In the genomic region with DNA sequence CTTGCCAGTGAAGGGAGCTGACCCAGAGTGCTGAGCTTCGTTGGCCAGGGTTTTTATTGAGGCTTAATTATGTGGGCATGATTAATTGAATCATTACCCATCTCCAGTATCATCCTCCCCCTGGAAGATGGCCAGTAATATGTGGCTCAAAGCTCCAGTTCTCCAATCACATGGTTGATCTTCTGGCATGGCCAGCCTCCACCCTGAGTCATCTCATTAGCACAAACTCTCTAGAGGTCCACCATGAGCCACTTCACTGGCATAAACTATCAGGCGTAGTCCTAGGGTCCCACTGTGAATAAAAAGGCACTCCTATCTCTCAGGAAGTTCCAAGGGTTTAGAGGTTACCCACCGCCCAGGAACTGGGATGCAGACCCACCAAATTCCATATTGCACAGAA, we compare ENCODE assay signal across 18 cellular contexts.
"Had no signal": no experiment of that assay in that cellular context is flagged by ENCODE, and none has a peak within 500 bp of the region (broad histone marks: within the 10 kb centered on the region; RNA-seq: fewer than 3 reads in every experiment).

No MANE protein-coding gene starts in this region.

- H3K4me3 ChIP-seq: coronary artery, heart left ventricle, mucosa of descending colon, prostate gland, right lobe of liver, spleen, suprapubic skin, upper lobe of left lung had no signal

- ATAC-seq: activated CD4-positive, alpha-beta T cell treated with anti-CD3 and anti-CD28 coated beads for 36 hours; activated T-cell treated with anti-CD3 and anti-CD28 coated beads, Interleukin-2, amount 50 U/mL, for 72 hours; heart left ventricle; mucosa of descending colon; natural killer cell; right lobe of liver had no signal

- H3K9me3 ChIP-seq: heart left ventricle, mucosa of descending colon, prostate gland, right lobe of liver, suprapubic skin, upper lobe of left lung had no signal

- H3K36me3 ChIP-seq: prostate gland had no signal

- DNase-seq: activated CD4-positive, alpha-beta memory T cell treated with anti-CD3 and anti-CD28 coated beads, Interleukin-2, amount 10 ng/mL, durations not matched to agents 7 days and 5 days; activated CD4-positive, alpha-beta T cell treated with anti-CD3 and anti-CD28 coated beads for 36 hours; activated T-cell treated with anti-CD3 and anti-CD28 coated beads, Interleukin-2, amount 50 U/mL, for 72 hours; central memory CD4-positive, alpha-beta T cell; effector CD4-positive, alpha-beta T cell; heart left ventricle; mucosa of descending colon; natural killer cell; right lobe of liver; spleen; stimulated activated CD4-positive, alpha-beta T cell treated with anti-CD3 and anti-CD28 coated beads, Interleukin-1b, Interleukin-23, amount 100 ng/mL, for 48 hours; stimulated activated naive CD4-positive, alpha-beta T cell; T-helper 9 cell; upper lobe of left lung; WERI-Rb-1 had no signal

- H3K27me3 ChIP-seq: heart left ventricle, right lobe of liver, spleen, suprapubic skin, upper lobe of left lung had no signal

- H3K27ac ChIP-seq: coronary artery, prostate gland, right lobe of liver, spleen, suprapubic skin, upper lobe of left lung, WERI-Rb-1 had no signal

- H3K4me1 ChIP-seq: prostate gland, spleen, suprapubic skin, upper lobe of left lung had no signal
